In the genomic region with DNA sequence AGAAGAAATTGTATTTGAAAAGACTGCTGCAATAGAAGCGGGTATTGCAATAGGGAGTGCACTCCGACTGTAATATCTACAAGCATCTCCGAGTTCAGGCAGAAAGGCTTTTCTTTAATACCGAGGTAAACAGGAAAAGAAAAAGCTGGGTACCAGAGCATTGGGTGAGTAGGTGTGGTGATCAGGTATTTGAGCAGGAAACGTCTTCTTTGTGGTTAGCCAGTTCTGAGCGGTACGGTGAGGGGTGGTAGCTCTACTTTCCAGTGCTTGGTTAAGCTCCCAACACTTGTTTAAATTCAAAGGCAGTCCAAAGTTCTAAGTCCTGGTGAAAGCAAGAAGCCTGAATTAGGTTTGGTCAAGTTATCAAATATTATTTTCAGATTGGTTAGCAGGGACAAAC, we compare ENCODE assay signal across 25 cellular contexts.
DNase-seq lines count a peak whose midpoint lies in the region; ATAC-seq, FAIRE-seq and TF ChIP-seq lines count a peak whose summit lies in the region.
"Had no signal": no experiment of that assay in that cellular context is flagged by ENCODE, and none has a peak within 500 bp of the region (broad histone marks: within the 10 kb centered on the region; RNA-seq: fewer than 3 reads in every experiment).

No MANE protein-coding gene starts in this region.

- no peaks in the 10 kb centered on the region; the same call in 1 of the 2 replicates for H3K9me2 ChIP-seq in MM.1S (replicated peaks; ENCODE audit: insufficient read depth, low read length)

- no peaks in the 10 kb centered on the region for H3K27me3 ChIP-seq in CD4-positive, alpha-beta T cell (ENCODE audit: control insufficient read depth, insufficient read depth, low read length)
- no peaks in the 10 kb centered on the region for H3K27me3 ChIP-seq in MM.1S (replicated peaks; ENCODE audit: insufficient read depth, low read length)
- H3K27me3 ChIP-seq: BE2C had no signal

- H3K9ac ChIP-seq in MM.1S (ENCODE audit: low read length) = no peak overlapping the region
- H3K9ac ChIP-seq: BLaER1 treated with 17β-estradiol and CSF1 and Interleukin-3, amounts not matched to agents 10 nM and 100 nM; GM23248 had no signal

- no peak for TF ChIP-seq CTCF in CD4-positive, alpha-beta T cell (IDR thresholded peaks at IDR 0.05)
- TF ChIP-seq CTCF in MM.1S (IDR thresholded peaks at IDR 0.05; ENCODE audit: low read length) = no peak

- no peaks in the 10 kb centered on the region for H3F3A ChIP-seq in MM.1S (ENCODE audit: insufficient read depth, low read length)

- H3K27ac ChIP-seq in CD4-positive, alpha-beta T cell (ENCODE audit: low read depth, low read length) = no peak overlapping the region
- H3K27ac ChIP-seq in MM.1S (ENCODE audit: low read length) = no peak overlapping the region
- H3K27ac ChIP-seq: A549; BLaER1 treated with 17β-estradiol and CSF1 and Interleukin-3, amounts not matched to agents 10 nM and 100 nM; GM23248 had no signal

- no peaks in the 10 kb centered on the region for H3K36me3 ChIP-seq in MM.1S (replicated peaks; ENCODE audit: insufficient read depth, low read length)
- H3K36me3 ChIP-seq: BLaER1 treated with 17β-estradiol and CSF1 and Interleukin-3, amounts not matched to agents 10 nM and 100 nM; HAP-1 had no signal

- POLR2A ChIA-PET in CD4-positive, alpha-beta T cell (lab: Charles Lee) = no interaction called here

- H3K4me3 ChIP-seq in MM.1S (ENCODE audit: low read length) = no peak overlapping the region
- H3K4me3 ChIP-seq: A549; BLaER1 treated with 17β-estradiol and CSF1 and Interleukin-3, amounts not matched to agents 10 nM and 100 nM; GM23248; HAP-1 had no signal

- intact Hi-C loops in CD4-positive, alpha-beta T cell (cut with DNase I, micrococcal nuclease) = no loop called here

- no peaks in the 10 kb centered on the region for H3K36me3 Mint-ChIP-seq in CD4-positive, alpha-beta T cell (ENCODE audit: low read depth)
- no peaks in the 10 kb centered on the region for H3K36me3 Mint-ChIP-seq in activated T-helper 17 cell treated with anti-CD3 and anti-CD28 coated beads, Interleukin-2, amount 50 U/mL, for 72 hours (ENCODE audit: low read depth)
- H3K36me3 Mint-ChIP-seq: CD14-positive monocyte; CD4-positive, alpha-beta memory T cell had no signal

- H3K4me3 Mint-ChIP-seq in CD4-positive, alpha-beta T cell = no peak overlapping the region
- no peak overlapping the region for H3K4me3 Mint-ChIP-seq in activated T-helper 17 cell treated with anti-CD3 and anti-CD28 coated beads, Interleukin-2, amount 50 U/mL, for 72 hours
- H3K4me3 Mint-ChIP-seq: CD14-positive monocyte, HFFc6 had no signal

- peaks cover 3% of the 10 kb centered on the region for H3K9me3 Mint-ChIP-seq in CD4-positive, alpha-beta T cell
- H3K9me3 Mint-ChIP-seq in activated T-helper 17 cell treated with anti-CD3 and anti-CD28 coated beads, Interleukin-2, amount 50 U/mL, for 72 hours = no peaks in the 10 kb centered on the region

- ATAC-seq in CD4-positive, alpha-beta T cell (ENCODE audit: poor library complexity) = no peak
- peak; percentile 40 for ATAC-seq in activated T-helper 17 cell treated with anti-CD3 and anti-CD28 coated beads, Interleukin-2, amount 50 U/mL, for 72 hours (replicated peaks)
- no peak for ATAC-seq in GM19328 (IDR thresholded peaks at IDR 0.05; ENCODE audit: unreplicated experiment)
- ATAC-seq: A549 had no signal

- H2AFZ ChIP-seq in MM.1S (ENCODE audit: low read length) = no peak overlapping the region
- H2AFZ ChIP-seq: GM23248 had no signal

- H3K27me3 Mint-ChIP-seq in CD4-positive, alpha-beta T cell = no peaks in the 10 kb centered on the region
- H3K27me3 Mint-ChIP-seq in activated T-helper 17 cell treated with anti-CD3 and anti-CD28 coated beads, Interleukin-2, amount 50 U/mL, for 72 hours = no peaks in the 10 kb centered on the region
- H3K27me3 Mint-ChIP-seq: CD4-positive, alpha-beta memory T cell had no signal

- CTCF ChIA-PET in CD4-positive, alpha-beta T cell (lab: Charles Lee) = no interaction called here

- H3K79me2 ChIP-seq in MM.1S (ENCODE audit: low read length) = no peaks in the 10 kb centered on the region

- no peaks in the 10 kb centered on the region for H3K4me1 ChIP-seq in MM.1S (ENCODE audit: low read length)
- H3K4me1 ChIP-seq: A549, HAP-1 had no signal

- peak overlapping the region; percentile 13 for H3K27ac Mint-ChIP-seq in CD4-positive, alpha-beta T cell
- no peak overlapping the region for H3K27ac Mint-ChIP-seq in activated T-helper 17 cell treated with anti-CD3 and anti-CD28 coated beads, Interleukin-2, amount 50 U/mL, for 72 hours
- H3K27ac Mint-ChIP-seq: CD14-positive monocyte, HFFc6 had no signal

- DNase-seq in CD4-positive, alpha-beta T cell = no peak
- DNase-seq in MM.1S (peak; percentile 23), HPDE6-E6E7 (ENCODE audit: extremely low spot score) (no peak), GM19239 (ENCODE audit: insufficient read length, low spot score) (no peak)
- DNase-seq: 8988T, ACHN, AML-193, BE2C, Calu3, COR-L47, DMS53, DMS79 treated with DMSO at 0.1 percent for 48 hours, GF-D8, GM23248, HFFc6 had no signal

- H3K4me1 Mint-ChIP-seq in CD4-positive, alpha-beta T cell (ENCODE audit: low read depth) = peaks cover 6% of the 10 kb centered on the region
- H3K4me1 Mint-ChIP-seq in activated T-helper 17 cell treated with anti-CD3 and anti-CD28 coated beads, Interleukin-2, amount 50 U/mL, for 72 hours = no peaks in the 10 kb centered on the region
- H3K4me1 Mint-ChIP-seq: CD14-positive monocyte had no signal

- no peak for FAIRE-seq in GM19239 (lab: Jason Lieb, UNC)
- FAIRE-seq: A549, GM12891, GM18507, H54 had no signal

- H3K9me3 ChIP-seq in CD4-positive, alpha-beta T cell (ENCODE audit: control insufficient read depth, low read length) = no peaks in the 10 kb centered on the region
- no peaks in the 10 kb centered on the region for H3K9me3 ChIP-seq in MM.1S (replicated peaks; ENCODE audit: insufficient read depth, low read length)
- H3K9me3 ChIP-seq: A549; BE2C; BLaER1 treated with 17β-estradiol and CSF1 and Interleukin-3, amounts not matched to agents 10 nM and 100 nM; HAP-1 had no signal

- no peaks in the 10 kb centered on the region for H4K20me1 ChIP-seq in MM.1S (ENCODE audit: insufficient read depth, low read length)
- H4K20me1 ChIP-seq: BLaER1 treated with 17β-estradiol and CSF1 and Interleukin-3, amounts not matched to agents 10 nM and 100 nM had no signal

- no peak overlapping the region for H3K4me2 ChIP-seq in MM.1S (ENCODE audit: low read depth, low read length)
- H3K4me2 ChIP-seq: A549; BLaER1 treated with 17β-estradiol and CSF1 and Interleukin-3, amounts not matched to agents 10 nM and 100 nM had no signal
